Comparison of ENCODE assay signal across 1 cellular context in the genomic region with DNA sequence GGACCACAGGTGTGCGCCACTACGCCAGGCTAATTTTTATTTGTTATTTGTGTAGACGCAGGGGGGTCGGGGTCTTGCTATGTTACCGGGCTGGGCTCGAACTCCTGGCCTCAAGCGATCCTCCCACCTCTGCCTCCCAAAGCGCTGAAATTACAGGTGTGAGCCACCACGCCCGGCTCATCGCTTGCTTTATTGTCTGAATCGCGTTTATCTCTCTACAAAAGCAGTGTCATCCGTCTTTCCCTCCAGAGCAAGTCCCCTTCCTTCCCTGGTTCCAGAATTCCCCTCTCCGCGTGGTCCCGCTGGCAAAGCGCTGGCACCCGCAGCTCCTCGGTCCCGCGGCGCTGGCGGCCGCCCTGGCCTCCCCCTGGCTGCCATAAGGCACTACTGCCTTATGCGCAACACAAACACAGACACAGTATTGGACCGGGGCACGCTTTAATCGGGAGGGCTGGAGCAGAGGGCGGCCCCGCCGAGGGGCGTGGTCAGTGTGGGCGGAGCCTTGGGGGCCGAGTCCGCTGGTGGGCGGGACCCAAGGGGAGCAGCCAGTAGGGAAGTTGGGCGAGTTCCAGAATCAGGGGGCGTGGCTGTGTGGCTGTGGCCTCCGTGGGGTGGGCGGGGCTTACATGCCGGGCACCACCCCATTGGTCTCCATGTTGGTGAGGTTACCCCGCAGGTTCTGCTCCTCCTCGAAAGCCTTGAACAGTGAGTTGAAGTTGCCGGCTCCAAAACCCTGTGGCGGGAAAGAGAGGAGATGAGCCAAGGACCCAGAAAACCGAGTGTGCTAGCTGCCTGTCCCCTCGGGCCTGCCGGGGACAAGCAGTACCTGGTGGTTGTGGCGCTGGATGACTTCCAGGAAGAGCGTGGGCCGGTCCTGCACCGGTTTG.
TF ChIP-seq lines count a peak whose summit lies in the region.

No MANE protein-coding gene starts in this region.

TF ChIP-seq in SK-N-SH, 30 proteins besides CTCF, POLR2A, EP300 and RAD21 (continued from another document):
- TF ChIP-seq, protein P1, sequence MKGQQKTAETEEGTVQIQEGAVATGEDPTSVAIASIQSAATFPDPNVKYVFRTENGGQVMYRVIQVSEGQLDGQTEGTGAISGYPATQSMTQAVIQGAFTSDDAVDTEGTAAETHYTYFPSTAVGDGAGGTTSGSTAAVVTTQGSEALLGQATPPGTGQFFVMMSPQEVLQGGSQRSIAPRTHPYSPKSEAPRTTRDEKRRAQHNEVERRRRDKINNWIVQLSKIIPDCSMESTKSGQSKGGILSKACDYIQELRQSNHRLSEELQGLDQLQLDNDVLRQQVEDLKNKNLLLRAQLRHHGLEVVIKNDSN (IDR thresholded peaks at IDR 0.05; ENCODE audit: borderline replicate concordance, low read depth) = no peak
- TF ChIP-seq, protein P2, sequence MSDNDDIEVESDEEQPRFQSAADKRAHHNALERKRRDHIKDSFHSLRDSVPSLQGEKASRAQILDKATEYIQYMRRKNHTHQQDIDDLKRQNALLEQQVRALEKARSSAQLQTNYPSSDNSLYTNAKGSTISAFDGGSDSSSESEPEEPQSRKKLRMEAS (IDR thresholded peaks at IDR 0.05; ENCODE audit: low read depth) = peak; percentile 64; the same call in 1 of the 2 replicates
- TF ChIP-seq FOXJ3 (CRISPR knock-in tag; IDR thresholded peaks at IDR 0.05) = 0 out of 2 replicates have a peak, but pooled peaks have one; percentile 14
- peak; percentile 63 for TF ChIP-seq POLR2AphosphoS5 (IDR thresholded peaks at IDR 0.05; ENCODE audit: low read depth, low read length)
- TF ChIP-seq NRF1 (IDR thresholded peaks at IDR 0.05; ENCODE audit: low read depth, low read length) = peak; percentile 34; the same call in 1 of the 2 replicates
- peak; percentile 17; the same call in 1 of the 2 replicates for TF ChIP-seq TAF1 (IDR thresholded peaks at IDR 0.05; ENCODE audit: borderline replicate concordance, low read depth, low read length)
- peak; percentile 61 for TF ChIP-seq MXI1 (IDR thresholded peaks at IDR 0.05; ENCODE audit: low read depth, low read length)
- 0 out of 2 replicates have a peak, but pooled peaks have one; percentile 28 for TF ChIP-seq SIN3A (IDR thresholded peaks at IDR 0.05; ENCODE audit: borderline replicate concordance, low read depth, low read length)
